Comparison of ENCODE assay signal across 8 cellular contexts in genomic region chr15:31216210-31216911, GRCh38.
DNase-seq lines count a peak whose midpoint lies in the region; ATAC-seq and TF ChIP-seq lines count a peak whose summit lies in the region.

No MANE protein-coding gene starts in this region.

- H3K9me3 Mint-ChIP-seq in CD8-positive, alpha-beta T cell = no peaks in the 10 kb centered on the region
- peaks cover 4% of the 10 kb centered on the region for H3K9me3 Mint-ChIP-seq in activated naive CD8-positive, alpha-beta T cell treated with anti-CD3 and anti-CD28 coated beads for 36 hours

- POLR2A ChIA-PET in CD8-positive, alpha-beta T cell (lab: Charles Lee) = interaction anchor here (1.0 to 2.3 kb wide), 3 partner anchors 108 to 219 kb away, joined by 3 to 8 read pairs (median 3); partner anchors contain the start of gene KLF13
- POLR2A ChIA-PET in Panc1 (lab: Charles Lee) = no interaction called here

- H3K27ac ChIP-seq in CD8-positive, alpha-beta T cell (ENCODE audit: low read depth, low read length) = peak overlapping the region; percentile 32
- peak overlapping the region; percentile 83 for H3K27ac ChIP-seq in Panc1 (ENCODE audit: low read length)
- H3K27ac ChIP-seq in heart left ventricle = peak overlapping the region; percentile 91 to 98 (median 96)

- no peak for TF ChIP-seq CTCF in CD8-positive, alpha-beta T cell (IDR thresholded peaks at IDR 0.05)
- no peak for TF ChIP-seq CTCF in Panc1 (IDR thresholded peaks at IDR 0.05)
- TF ChIP-seq CTCF in heart left ventricle (IDR thresholded peaks at IDR 0.05) = no peak

- peak overlapping the region; percentile 74 for H3K4me3 Mint-ChIP-seq in CD8-positive, alpha-beta T cell
- H3K4me3 Mint-ChIP-seq in activated naive CD8-positive, alpha-beta T cell treated with anti-CD3 and anti-CD28 coated beads for 36 hours = peak overlapping the region; percentile 81

- H3K4me1 Mint-ChIP-seq in CD8-positive, alpha-beta T cell (ENCODE audit: low read depth) = peaks cover 30% of the 10 kb centered on the region
- H3K4me1 Mint-ChIP-seq in activated naive CD8-positive, alpha-beta T cell treated with anti-CD3 and anti-CD28 coated beads for 36 hours = peaks cover 14% of the 10 kb centered on the region

- ATAC-seq in CD8-positive, alpha-beta T cell = peak; percentile 30
- ATAC-seq in GM19328 (IDR thresholded peaks at IDR 0.05; ENCODE audit: unreplicated experiment) (peak; percentile 32), HG03457 (IDR thresholded peaks at IDR 0.05; ENCODE audit: unreplicated experiment) (peak; percentile 31), Panc1 (peak; percentile 78), heart left ventricle (peak; percentile 57 to 86 (median 84)), HG03565 (IDR thresholded peaks at IDR 0.05; ENCODE audit: unreplicated experiment) (no peak)

- peak in 5 of 7 experiments; percentile 35 to 63 (median 55) for DNase-seq in CD8-positive, alpha-beta T cell
- DNase-seq in Panc1 (ENCODE audit: low read depth, low spot score) = no peak
- peak; percentile 47 for DNase-seq in activated naive CD8-positive, alpha-beta T cell treated with anti-CD3 and anti-CD28 coated beads for 36 hours
- DNase-seq in heart left ventricle = peak; percentile 88 to 96 (median 91)
- DNase-seq in posterior cingulate gyrus = peak in 8 of 10 donors; percentile 39 to 92 (median 57)

- CTCF ChIA-PET in CD8-positive, alpha-beta T cell (lab: Charles Lee) = no interaction called here
- CTCF ChIA-PET in Panc1 (lab: Charles Lee) = interaction anchor here (0.6 to 0.7 kb wide), 2 partner anchors 87 to 91 kb away, joined by 3 to 11 read pairs; no protein-coding TSS in a partner anchor

- H3K27me3 ChIP-seq in CD8-positive, alpha-beta T cell (ENCODE audit: insufficient read depth, low read length) = no peaks in the 10 kb centered on the region
- H3K27me3 ChIP-seq in Panc1 (ENCODE audit: control insufficient read depth, insufficient read depth, low read length) (no peaks in the 10 kb centered on the region), heart left ventricle (no peaks in the 10 kb centered on the region)

- TSS peak; percentile 85 for BruUV-seq in Panc1 (replicated peaks; lab: Mats Ljungman, UMichigan)

- peak overlapping the region; percentile 83 for H3K27ac Mint-ChIP-seq in CD8-positive, alpha-beta T cell
- peak overlapping the region; percentile 83 for H3K27ac Mint-ChIP-seq in activated naive CD8-positive, alpha-beta T cell treated with anti-CD3 and anti-CD28 coated beads for 36 hours

- intact Hi-C loops in CD8-positive, alpha-beta T cell (cut with DNase I, micrococcal nuclease) = loop anchor here (1.0 to 5.0 kb wide), 9 partner anchors 51 to 224 kb away; partner anchors contain the start of genes KLF13 (in 2 of the 2) and MTMR10 (in 1 of the 2)
- intact Hi-C loops in Panc1 (cut with micrococcal nuclease; ENCODE audit: unreplicated experiment) = loop anchor here (10.0 kb wide), 1 partner anchor 108 kb away; the partner anchor contains the start of gene KLF13
- intact Hi-C loops in heart left ventricle (cut with DNase I) = loop anchor here (1.0 to 10.0 kb wide), 14 partner anchors 20 to 271 kb away; partner anchors contain the start of gene KLF13 (in 4 of the 10)
- intact Hi-C loops in posterior cingulate gyrus (cut with DNase I) = loop anchor here (10.0 kb wide), 1 partner anchor 148 kb away; no protein-coding TSS in a partner anchor

- H3K4me1 ChIP-seq in CD8-positive, alpha-beta T cell (ENCODE audit: insufficient read depth, low read length) = peaks cover 21% of the 10 kb centered on the region
- H3K4me1 ChIP-seq in Panc1 (ENCODE audit: control insufficient read depth, insufficient read depth, low read length) = peaks cover 26% of the 10 kb centered on the region
- peaks cover 0 to 68% (median 33%) of the 10 kb centered on the region in 12 donors for H3K4me1 ChIP-seq in heart left ventricle

- peak in 1 of 2 donors; percentile 45 for TF ChIP-seq POLR2A in heart left ventricle (IDR thresholded peaks at IDR 0.05)

- H3K27me3 Mint-ChIP-seq in CD8-positive, alpha-beta T cell (ENCODE audit: low read depth) = no peaks in the 10 kb centered on the region
- no peaks in the 10 kb centered on the region for H3K27me3 Mint-ChIP-seq in activated naive CD8-positive, alpha-beta T cell treated with anti-CD3 and anti-CD28 coated beads for 36 hours

- no peak overlapping the region for H3K4me3 ChIP-seq in CD8-positive, alpha-beta T cell (ENCODE audit: low read depth, low read length)
- H3K4me3 ChIP-seq in Panc1 (ENCODE audit: low read depth in 2 of 2, low read length in 2 of 2) = peak overlapping the region; percentile 55
- H3K4me3 ChIP-seq in heart left ventricle = peak overlapping the region in 11 of 12 donors; percentile 44 to 75 (median 66)

- no peaks in the 10 kb centered on the region for H3K9me3 ChIP-seq in CD8-positive, alpha-beta T cell (ENCODE audit: low read length)
- H3K9me3 ChIP-seq in Panc1 (ENCODE audit: control insufficient read depth, insufficient read depth, low read depth, low read length) = no peaks in the 10 kb centered on the region
- peaks cover 0 to 4% (median under 1%) of the 10 kb centered on the region in 12 donors for H3K9me3 ChIP-seq in heart left ventricle

- WGBS in heart left ventricle, 4 donors = 12 to 21% (median 15%) methylated on average over 21 to 30 of the region's 30 CpGs

- in situ Hi-C loops in Panc1 (cut with HindIII; ENCODE audit: low pct_unique_long_range_greater_than_20kb, low sequenced_read_pairs) = no loop called here

- no peaks in the 10 kb centered on the region for H3K36me3 Mint-ChIP-seq in CD8-positive, alpha-beta T cell
- no peaks in the 10 kb centered on the region for H3K36me3 Mint-ChIP-seq in activated naive CD8-positive, alpha-beta T cell treated with anti-CD3 and anti-CD28 coated beads for 36 hours

- H3K36me3 ChIP-seq in CD8-positive, alpha-beta T cell (ENCODE audit: insufficient read depth, low read length) = no peaks in the 10 kb centered on the region
- H3K36me3 ChIP-seq in Panc1 (ENCODE audit: control insufficient read depth, insufficient read depth, low read length) = no peaks in the 10 kb centered on the region
- no peaks in the 10 kb centered on the region for H3K36me3 ChIP-seq in heart left ventricle

Comparison
In these comparisons a context has a peak if more than half of its experiments do, and no peak if none do; other contexts are left out.
1. H3K27ac ChIP-seq: peak in every context shown above with its lines; median percentile 96 in heart left ventricle; 83 in Panc1; 32 in CD8-positive, alpha-beta T cell.